In genomic region chr1:169835647-169836046, GRCh38 we compare ENCODE assay signal across 27 cellular contexts.
"Had no signal": no experiment of that assay in that cellular context is flagged by ENCODE, and none has a peak within 500 bp of the region (broad histone marks: within the 10 kb centered on the region; RNA-seq: fewer than 3 reads in every experiment).

No MANE protein-coding gene starts in this region.

- DNase-seq: naive thymus-derived CD8-positive, alpha-beta T cell; occipital lobe; ovary; retina; right lobe of liver; sigmoid colon; small intestine; stimulated activated CD4-positive, alpha-beta T cell treated with anti-CD3 and anti-CD28 coated beads, Interleukin-15, amount 100 ng/mL, for 24 hours; stimulated activated CD4-positive, alpha-beta T cell treated with anti-CD3 and anti-CD28 coated beads, Interleukin-2, amount 100 ng/mL, for 24 hours; stimulated activated CD4-positive, alpha-beta T cell treated with anti-CD3 and anti-CD28 coated beads, Interleukin-2, amount 100 ng/mL, for 48 hours; stimulated activated CD4-positive, alpha-beta T cell treated with anti-CD3 and anti-CD28 coated beads, Interleukin-4, amount 100 ng/mL, for 24 hours; stimulated activated naive B cell treated with anti-CD40 and anti-IgM and Interleukin-4, amounts not matched to agents 10 μg/mL and 1 μg/mL and 100 μg/mL, for 72 hours; stimulated activated naive CD4-positive, alpha-beta T cell treated with Interleukin-2 at 50 U/mL for 16 hours; stomach; thyroid gland; trophoblast cell; upper lobe of left lung had no signal

- H3K4me2 ChIP-seq: neural progenitor cell had no signal

- H3K4me3 Mint-ChIP-seq: naive thymus-derived CD8-positive, alpha-beta T cell; natural killer cell treated with Interleukin-12 subunit alpha and Interleukin-12 subunit beta and Interleukin-15 and Interleukin-18, amount 100 ng/mL, for 72 hours; neural progenitor cell; stimulated activated effector memory CD8-positive, alpha-beta T cell treated with anti-CD3 and anti-CD28 coated beads, Interleukin-12 subunit alpha, Interleukin-12 subunit beta, amount 100 ng/mL, for 72 hours; stimulated activated naive B cell treated with anti-CD40 and anti-IgM and Interleukin-4, amounts not matched to agents 10 μg/mL and 1 μg/mL and 100 μg/mL, for 72 hours; stimulated activated naive CD8-positive, alpha-beta T cell treated with anti-CD3 and anti-CD28 coated beads, Interleukin-15, Interleukin-2, amounts not matched to agents 100 ng/mL and 50 ng/mL, for 24 hours had no signal

- H3K4me3 ChIP-seq: neural progenitor cell, ovary, prostate gland, right atrium auricular region, right lobe of liver, sigmoid colon, stomach, thoracic aorta, thyroid gland, tibial nerve, upper lobe of left lung, vagina had no signal

- H3K27me3 Mint-ChIP-seq: naive thymus-derived CD8-positive, alpha-beta T cell; natural killer cell treated with Interleukin-12 subunit alpha and Interleukin-12 subunit beta and Interleukin-15 and Interleukin-18, amount 100 ng/mL, for 72 hours; stimulated activated naive B cell treated with anti-CD40 and anti-IgM and Interleukin-4, amounts not matched to agents 10 μg/mL and 1 μg/mL and 100 μg/mL, for 72 hours; stimulated activated naive CD8-positive, alpha-beta T cell treated with anti-CD3 and anti-CD28 coated beads, Interleukin-15, Interleukin-2, amounts not matched to agents 100 ng/mL and 50 ng/mL, for 24 hours had no signal

- H3K9me3 ChIP-seq: ovary, prostate gland, right atrium auricular region, right lobe of liver, sigmoid colon, thyroid gland, vagina had no signal

- H3K27ac Mint-ChIP-seq: naive thymus-derived CD8-positive, alpha-beta T cell; natural killer cell treated with Interleukin-12 subunit alpha and Interleukin-12 subunit beta and Interleukin-15 and Interleukin-18, amount 100 ng/mL, for 72 hours; neural progenitor cell; stimulated activated effector memory CD8-positive, alpha-beta T cell treated with anti-CD3 and anti-CD28 coated beads, Interleukin-12 subunit alpha, Interleukin-12 subunit beta, amount 100 ng/mL, for 72 hours; stimulated activated naive B cell treated with anti-CD40 and anti-IgM and Interleukin-4, amounts not matched to agents 10 μg/mL and 1 μg/mL and 100 μg/mL, for 72 hours; stimulated activated naive CD8-positive, alpha-beta T cell treated with anti-CD3 and anti-CD28 coated beads, Interleukin-15, Interleukin-2, amounts not matched to agents 100 ng/mL and 50 ng/mL, for 24 hours had no signal

- ATAC-seq: naive thymus-derived CD8-positive, alpha-beta T cell; natural killer cell treated with Interleukin-12 subunit alpha and Interleukin-12 subunit beta and Interleukin-15 and Interleukin-18, amount 100 ng/mL, for 72 hours; stimulated activated effector memory CD8-positive, alpha-beta T cell treated with anti-CD3 and anti-CD28 coated beads, Interleukin-12 subunit alpha, Interleukin-12 subunit beta, amount 100 ng/mL, for 72 hours; stimulated activated naive B cell treated with anti-CD40 and anti-IgM and Interleukin-4, amounts not matched to agents 10 μg/mL and 1 μg/mL and 100 μg/mL, for 72 hours had no signal

- H3K4me1 Mint-ChIP-seq: naive thymus-derived CD8-positive, alpha-beta T cell; neural progenitor cell; stimulated activated effector memory CD8-positive, alpha-beta T cell treated with anti-CD3 and anti-CD28 coated beads, Interleukin-12 subunit alpha, Interleukin-12 subunit beta, amount 100 ng/mL, for 72 hours had no signal

- H3K27me3 ChIP-seq: neural progenitor cell, ovary, right atrium auricular region, right lobe of liver, sigmoid colon, stomach, thyroid gland, tibial nerve, upper lobe of left lung, vagina had no signal

- H3K36me3 ChIP-seq: ovary, prostate gland, thoracic aorta, thyroid gland had no signal

- H3K4me1 ChIP-seq: neural progenitor cell, prostate gland, right atrium auricular region, right lobe of liver, sigmoid colon, stomach, thyroid gland, tibial nerve, upper lobe of left lung, vagina had no signal

- H3K27ac ChIP-seq: neural progenitor cell, ovary, prostate gland, right atrium auricular region, right lobe of liver, sigmoid colon, stomach, thoracic aorta, thyroid gland, tibial nerve, upper lobe of left lung, vagina had no signal

- FAIRE-seq: small intestine, urothelium cell line had no signal

- H2AFZ ChIP-seq: neural progenitor cell had no signal

- H3K9ac ChIP-seq: neural progenitor cell had no signal
